Comparison of ENCODE assay signal across 21 cellular contexts in genomic region chr22:35685731-35686130, GRCh38. TPM values are rescaled to one million over a fixed set of nuclear protein-coding genes. Genes with fewer than 3 reads are reported as not detected.
DNase-seq lines count a peak whose midpoint lies in the region; ATAC-seq, FAIRE-seq and TF ChIP-seq lines count a peak whose summit lies in the region.
"Had no signal": no experiment of that assay in that cellular context is flagged by ENCODE, and none has a peak within 500 bp of the region (broad histone marks: within the 10 kb centered on the region; RNA-seq: fewer than 3 reads in every experiment).

No MANE protein-coding gene starts in this region.

- H3K27me3 ChIP-seq in RWPE2 (ENCODE audit: insufficient read depth, poor library complexity, severe bottlenecking) (no peaks in the 10 kb centered on the region), skeletal muscle tissue (ENCODE audit: control insufficient read depth in 3 of 3, insufficient read depth in 3 of 3, low read length in 3 of 3) (no peaks in the 10 kb centered on the region), prostate gland (replicated peaks; ENCODE audit: insufficient read depth) (no peaks in the 10 kb centered on the region)

- no peak for TF ChIP-seq POLR2A in prostate gland (IDR thresholded peaks at IDR 0.05)

- peak; percentile 41; the same call in 1 of the 3 replicates for ATAC-seq in RWPE2 (ENCODE audit: low read depth)
- ATAC-seq: HCT116, Panc1 had no signal

- H3K4me3 ChIP-seq in RWPE2 (ENCODE audit: severe bottlenecking) (no peak overlapping the region), skeletal muscle tissue (ENCODE audit: low read length in 3 of 3) (peak overlapping the region in 2 of 3 donors; percentile 44 to 76), kidney (ENCODE audit: low read length in 2 of 2) (no peak overlapping the region), prostate gland (no peak overlapping the region)

- H3K27ac ChIP-seq in RWPE2 (ENCODE audit: poor library complexity, severe bottlenecking) (no peak overlapping the region), skeletal muscle tissue (ENCODE audit: low read depth, low read length) (peak overlapping the region; percentile 90), kidney (ENCODE audit: low read depth in 2 of 2, low read length in 2 of 2) (no peak overlapping the region), prostate gland (no peak overlapping the region)

- H3K36me3 ChIP-seq in RWPE2 (ENCODE audit: low read depth): no peaks in the 10 kb centered on the region
- H3K36me3 ChIP-seq in skeletal muscle tissue (ENCODE audit: control insufficient read depth in 3 of 3, insufficient read depth in 3 of 3, low read length in 3 of 3): peaks cover 0 to 3% (median 0%) of the 10 kb centered on the region in 3 donors
- H3K36me3 ChIP-seq in kidney (ENCODE audit: control insufficient read depth in 1 of 2, insufficient read depth in 2 of 2, low read length in 2 of 2): no peaks in the 10 kb centered on the region
- no peaks in the 10 kb centered on the region for H3K36me3 ChIP-seq in prostate gland

- no peak for FAIRE-seq in kidney (lab: Jason Lieb, UNC)

- no peaks in the 10 kb centered on the region for H3K9me3 ChIP-seq in RWPE2 (ENCODE audit: severe bottlenecking)
- peaks cover 0 to 5% (median 0%) of the 10 kb centered on the region in 3 donors for H3K9me3 ChIP-seq in skeletal muscle tissue (ENCODE audit: control insufficient read depth in 3 of 3, low read length in 3 of 3)
- H3K9me3 ChIP-seq in kidney (ENCODE audit: control insufficient read depth in 1 of 2, low read length in 2 of 2): no peaks in the 10 kb centered on the region
- no peaks in the 10 kb centered on the region for H3K9me3 ChIP-seq in prostate gland
- H3K9me3 ChIP-seq: SK-N-SH had no signal

- WGBS in prostate gland: 74% methylated on average over 11 of the region's 11 CpGs

- intact Hi-C loops in kidney (cut with DNase I) (no loop called here), prostate gland (cut with DNase I) (no loop called here)

- no peak for TF ChIP-seq CTCF in RWPE2 (IDR thresholded peaks at IDR 0.05; ENCODE audit: poor library complexity, severe bottlenecking)
- no peak for TF ChIP-seq CTCF in kidney (IDR thresholded peaks at IDR 0.05; ENCODE audit: borderline replicate concordance, extremely low read depth, insufficient read depth)
- no peak for TF ChIP-seq CTCF in prostate gland (IDR thresholded peaks at IDR 0.05)

- H3K4me1 ChIP-seq in RWPE2 (ENCODE audit: insufficient read depth, poor library complexity, severe bottlenecking) (no peaks in the 10 kb centered on the region), skeletal muscle tissue (ENCODE audit: control insufficient read depth in 3 of 3, insufficient read depth in 3 of 3, low read length in 3 of 3) (peaks cover 16 to 24% (median 22%) of the 10 kb centered on the region in 3 donors), kidney (ENCODE audit: control insufficient read depth in 1 of 2, insufficient read depth in 1 of 2, low read depth in 1 of 2, low read length in 2 of 2) (no peaks in the 10 kb centered on the region), prostate gland (replicated peaks) (no peaks in the 10 kb centered on the region)

- DNase-seq in EL: peak; percentile 40
- DNase-seq in RWPE2 (ENCODE audit: low spot score): no peak
- DNase-seq in kidney tubule cell (ENCODE audit: low spot score): peak; percentile 48
- DNase-seq in kidney: no peak
- DNase-seq in prostate gland (ENCODE audit: low spot score): no peak
- DNase-seq in RKO (ENCODE audit: low spot score): no peak
- DNase-seq: COR-L47, NCI-H1930, NCI-H2171 treated with DMSO at 0.1 percent for 48 hours, NCI-H446 treated with DMSO at 0.1 percent for 48 hours, NCI-H774, SHP77, SK-N-SH had no signal

- H3K9ac ChIP-seq in skeletal muscle tissue (ENCODE audit: low read depth in 1 of 3, low read length in 3 of 3) (peak overlapping the region in 2 of 3 donors; percentile 60 to 86), kidney (ENCODE audit: low read length in 2 of 2) (no peak overlapping the region)
- H3K9ac ChIP-seq: SK-N-SH had no signal

RNA-seq across cellular contexts. Expression of gene APOL5, which starts 31.9 kb away (rescaled TPM):
- total RNA-seq in skeletal muscle tissue: 1.6 TPM
- not detected for total RNA-seq in kidney
- polyA plus RNA-seq in kidney (ENCODE audit: insufficient read depth, low read depth, low replicate concordance): not detected
- not detected for total RNA-seq in prostate gland
- total RNA-seq: A673, HT1080, LHCN-M2 had no signal
- polyA plus RNA-seq: CD14-positive monocyte, IgD-negative memory B cell, SK-N-SH had no signal

RNA-seq across cellular contexts. Expression of gene APOL6, which starts 37.5 kb away (rescaled TPM):
- total RNA-seq in skeletal muscle tissue (5.2 TPM), kidney (30.2 TPM), prostate gland (10 to 100 TPM in 1 of 2 donors, 1 to 10 TPM in 1; 8.7 to 14.6 TPM)
- polyA plus RNA-seq in kidney (ENCODE audit: insufficient read depth, low read depth, low replicate concordance): 5.5 TPM

Comparison
In these comparisons a context has a peak if more than half of its experiments do, and no peak if none do; other contexts are left out.
1. DNase-seq: peak in EL (single experiment) and kidney tubule cell (single experiment); none in RWPE2 (single experiment), kidney (single experiment), prostate gland (single experiment) and RKO (single experiment).
2. H3K4me3 ChIP-seq: peak in skeletal muscle tissue (2 of 3); none in RWPE2 (single experiment), kidney (0 of 2) and prostate gland (0 of 2).
3. H3K9ac ChIP-seq: peak in skeletal muscle tissue (2 of 3); none in kidney (0 of 2).